13 cellular contexts compared by ENCODE assay signal in the genomic region with DNA sequence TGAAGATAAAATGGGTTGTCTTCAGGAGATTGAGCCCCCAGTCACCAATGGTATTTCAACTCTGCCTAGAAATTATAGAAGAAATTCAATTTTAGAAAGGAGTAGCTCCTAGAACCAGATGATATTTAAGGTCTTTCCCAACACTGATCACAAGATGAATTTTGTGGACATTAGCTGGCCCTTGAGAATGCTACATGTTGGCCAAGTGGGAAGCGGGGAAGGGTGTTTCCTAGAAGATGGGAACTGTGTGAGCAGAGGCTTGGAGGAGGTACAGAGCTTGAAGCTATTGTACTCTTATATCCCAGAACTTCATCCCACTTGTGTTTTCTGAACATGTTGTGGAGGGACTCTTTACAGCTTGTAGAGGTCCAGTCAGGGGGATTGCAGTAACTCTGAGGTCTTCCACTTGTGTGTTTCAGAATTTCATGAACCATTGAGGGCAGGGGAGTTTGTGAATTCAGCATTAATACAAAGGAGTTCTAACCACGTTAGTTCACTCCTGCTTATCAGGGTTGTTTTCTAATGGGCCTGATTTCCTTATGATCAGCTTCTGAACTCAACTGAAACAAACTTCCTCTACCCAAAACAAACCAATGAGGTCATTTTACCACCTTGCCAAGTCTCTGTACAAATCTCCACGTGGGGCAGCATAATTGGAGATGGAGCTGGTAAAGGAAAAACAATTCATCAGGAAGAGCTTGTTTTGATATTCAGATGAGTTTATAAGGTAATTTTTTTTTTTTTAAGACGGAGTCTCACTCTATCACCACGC.
A peak's percentile ranks its signal among the peaks of the same experiment; 100 is the strongest.
DNase-seq lines count a peak whose midpoint lies in the region; ATAC-seq and TF ChIP-seq lines count a peak whose summit lies in the region.
"Had no signal": no experiment of that assay in that cellular context is flagged by ENCODE, and none has a peak within 500 bp of the region (broad histone marks: within the 10 kb centered on the region; RNA-seq: fewer than 3 reads in every experiment).

No MANE protein-coding gene starts in this region.

- H2AK5ac ChIP-seq in IMR-90 (ENCODE audit: low read depth, low read length), result peak overlapping the region; percentile 47; the same call in 1 of the 2 replicates

- H3K4me2 ChIP-seq in IMR-90 (ENCODE audit: low read depth, low read length), result peak overlapping the region; percentile 29; the same call in 1 of the 2 replicates
- H3K4me2 ChIP-seq in OCI-LY7 (ENCODE audit: low read length), result no peak overlapping the region

- TF ChIP-seq CTCF in IMR-90 (conservative IDR thresholded peaks at IDR 0.05; ENCODE audit: low read depth, low read length) (no peak), breast epithelium (IDR thresholded peaks at IDR 0.05) (no peak), OCI-LY7 (conservative IDR thresholded peaks at IDR 0.05; ENCODE audit: low read length) (no peak)

- peak overlapping the region; percentile 49; the same call in 1 of the 2 replicates for H3K14ac ChIP-seq in IMR-90 (replicated peaks; ENCODE audit: low read depth, low read length)

- H3K9me3 ChIP-seq in IMR-90 (ENCODE audit: control insufficient read depth, insufficient read depth, low read length) (no peaks in the 10 kb centered on the region), breast epithelium (no peaks in the 10 kb centered on the region), OCI-LY7 (ENCODE audit: low read length) (no peaks in the 10 kb centered on the region)

- H4K8ac ChIP-seq in IMR-90 (ENCODE audit: low read depth in 2 of 2, low read length in 2 of 2), result peak overlapping the region in 1 of 2 experiments; percentile 33; a peak in 1 of 4 replicates

- CTCF ChIA-PET in IMR-90 (lab: Yijun Ruan, JAX) (interaction anchor here (1.0 kb wide), 1 partner anchor 134 kb away, joined by 4 read pairs; no protein-coding TSS in a partner anchor), OCI-LY7 (lab: Charles Lee; ENCODE audit: unreplicated experiment) (no interaction called here)

- peaks cover 14% of the 10 kb centered on the region for H3K9me1 ChIP-seq in IMR-90 (ENCODE audit: insufficient read depth, low read length)

- 0 out of 2 replicates have a peak overlapping the region, but pooled peaks have one; percentile 0 for H3K23ac ChIP-seq in IMR-90 (ENCODE audit: low read depth, low read length)

- no peaks in the 10 kb centered on the region for H3K36me3 ChIP-seq in IMR-90 (ENCODE audit: control insufficient read depth, insufficient read depth, low read length)
- no peaks in the 10 kb centered on the region for H3K36me3 ChIP-seq in breast epithelium
- no peaks in the 10 kb centered on the region for H3K36me3 ChIP-seq in OCI-LY7 (ENCODE audit: insufficient read depth, low read length)

- peak overlapping the region; percentile 3; the same call in 1 of the 2 replicates for H2BK20ac ChIP-seq in IMR-90 (ENCODE audit: low read depth, low read length)

- peak overlapping the region; percentile 39; the same call in 1 of the 2 replicates for H4K91ac ChIP-seq in IMR-90 (ENCODE audit: insufficient read depth, low read depth, low read length)

- H3K9me2 ChIP-seq in OCI-LY7 (ENCODE audit: insufficient read depth, low read length), result no peaks in the 10 kb centered on the region

- dilution Hi-C loops in IMR-90 (cut with HindIII; ENCODE audit: low sequenced_read_pairs, unreplicated experiment), result no loop called here

- H2AK9ac ChIP-seq in IMR-90 (replicated peaks; ENCODE audit: low read depth, low read length, poor library complexity), result no peak overlapping the region

- WGBS in IMR-90 (ENCODE audit: extremely low coverage in 2 of 2, insufficient read length in 1 of 2), 2 experiments, result no CpG with 5 or more reads among the region's 5 CpGs

- in situ Hi-C loops in IMR-90 (cut with MboI; ENCODE audit: low sequenced_read_pairs), result loop anchor here (10.0 kb wide), 1 partner anchor 155 kb away; a partner anchor contains a TSS

- intact Hi-C loops in IMR-90 (cut with micrococcal nuclease), result loop anchor here (10.0 kb wide), 1 partner anchor 105 kb away; no protein-coding TSS in a partner anchor
- intact Hi-C loops in breast epithelium (cut with DNase I; ENCODE audit: low total_unique reads), result no loop called here
- intact Hi-C loops in OCI-LY7 (cut with micrococcal nuclease; ENCODE audit: unreplicated experiment), result no loop called here

- peak overlapping the region; percentile 34 for H3K4ac ChIP-seq in IMR-90 (ENCODE audit: low read depth, low read length)

- H3K18ac ChIP-seq in IMR-90 (ENCODE audit: low read depth, low read length), result peak overlapping the region; percentile 71; the same call in 1 of the 2 replicates

- H3K79me1 ChIP-seq in IMR-90 (ENCODE audit: low read depth in 1 of 2, low read length in 2 of 2), result 0 out of 4 replicates have a peak, but pooled peaks cover 0 to 3% of the 10 kb centered on the region in 2 experiments

- peak; percentile 59 for DNase-seq in IMR-90
- DNase-seq in breast epithelium (ENCODE audit: low spot score in 2 of 2), result no peak
- peak; percentile 91 for DNase-seq in kidney tubule cell (ENCODE audit: low spot score)
- peak; percentile 56 for DNase-seq in stromal cell of bone marrow (ENCODE audit: low read depth)
- no peak for DNase-seq in islet precursor cell
- DNase-seq in OCI-LY7 (ENCODE audit: low spot score), result no peak
- no peak for DNase-seq in activated CD4-positive, alpha-beta T cell treated with anti-CD3 and anti-CD28 coated beads, Interleukin-2, amount 50 U/mL, for 4 hours
- DNase-seq: activated CD4-positive, alpha-beta T cell treated with anti-CD3 and anti-CD28 coated beads for 48 hours; DMS79; head of caudate nucleus; HFFc6; NCI-H187 treated with DMSO at 0.1 percent for 48 hours had no signal

- no peak overlapping the region for H3K27ac ChIP-seq in IMR-90 (ENCODE audit: insufficient read depth, low read length)
- H3K27ac ChIP-seq in breast epithelium, result peak overlapping the region; percentile 26 to 70
- H3K27ac ChIP-seq in OCI-LY7 (ENCODE audit: low read depth, low read length, poor library complexity, severe bottlenecking), result no peak overlapping the region

- H3K56ac ChIP-seq in IMR-90 (ENCODE audit: extremely low read depth, insufficient read depth, low read length), result no peak overlapping the region

- H3K4me3 ChIP-seq in IMR-90 (ENCODE audit: insufficient read depth, low read depth, low read length) (no peak overlapping the region), breast epithelium (no peak overlapping the region), OCI-LY7 (ENCODE audit: low read depth, low read length, poor library complexity, severe bottlenecking) (no peak overlapping the region)
- H3K4me3 ChIP-seq: lung had no signal

- H2AFZ ChIP-seq in IMR-90 (replicated peaks; ENCODE audit: low read length, poor library complexity) (no peak overlapping the region), OCI-LY7 (ENCODE audit: low read length) (no peak overlapping the region)

- no peak for TF ChIP-seq POLR2A in IMR-90 (IDR thresholded peaks at IDR 0.05; ENCODE audit: low read depth, low read length)
- no peak for TF ChIP-seq POLR2A in breast epithelium (IDR thresholded peaks at IDR 0.05)

- H4K20me1 ChIP-seq in IMR-90 (ENCODE audit: insufficient read depth, low read length) (no peaks in the 10 kb centered on the region), OCI-LY7 (ENCODE audit: insufficient read depth, low read length) (no peaks in the 10 kb centered on the region)

- H3K27me3 ChIP-seq in IMR-90 (ENCODE audit: control insufficient read depth, insufficient read depth, low read length) (no peaks in the 10 kb centered on the region), breast epithelium (no peaks in the 10 kb centered on the region)

- H4K5ac ChIP-seq in IMR-90 (ENCODE audit: low read depth, low read length), result peak overlapping the region; percentile 65; the same call in 1 of the 2 replicates

- POLR2A ChIA-PET in IMR-90 (lab: Charles Lee; ENCODE audit: unreplicated experiment) (interaction anchor here (0.6 to 0.8 kb wide), 2 partner anchors 155 to 629 kb away, joined by 3 to 7 read pairs; no protein-coding TSS in a partner anchor), OCI-LY7 (lab: Charles Lee) (no interaction called here)

- BruUV-seq in IMR-90 (replicated peaks; lab: Mats Ljungman, UMichigan) (no TSS peak), OCI-LY7 (replicated peaks; lab: Mats Ljungman, UMichigan) (no TSS peak)

- H3K4me1 ChIP-seq in IMR-90 (ENCODE audit: control insufficient read depth, insufficient read depth, low read length), result peaks cover 22% of the 10 kb centered on the region
- H3K4me1 ChIP-seq in breast epithelium, result no peaks in the 10 kb centered on the region
- H3K4me1 ChIP-seq in OCI-LY7 (ENCODE audit: insufficient read depth, low read length, poor library complexity, severe bottlenecking), result no peaks in the 10 kb centered on the region

- H3K9ac ChIP-seq in IMR-90 (ENCODE audit: low read depth, low read length), result no peak overlapping the region

- H2BK15ac ChIP-seq in IMR-90 (ENCODE audit: low read depth, low read length), result peak overlapping the region; percentile 82; the same call in 1 of the 3 replicates

- peak overlapping the region; percentile 53 for H2BK120ac ChIP-seq in IMR-90 (ENCODE audit: low read depth, low read length)

- peak; percentile 19; the same call in 1 of the 2 replicates for ATAC-seq in IMR-90 (ENCODE audit: low read depth)

- TF ChIP-seq RAD21 in IMR-90 (IDR thresholded peaks at IDR 0.05; ENCODE audit: low read length), result no peak

- peak overlapping the region; percentile 18 for H2BK5ac ChIP-seq in IMR-90 (ENCODE audit: low read depth, low read length, poor library complexity, severe bottlenecking)

- no peaks in the 10 kb centered on the region for H3K79me2 ChIP-seq in OCI-LY7 (ENCODE audit: insufficient read depth, low read depth, low read length)

TF ChIP-seq in IMR-90, 13 proteins besides CTCF, POLR2A, EP300 and RAD21:
- no peak for TF ChIP-seq RFX5 (IDR thresholded peaks at IDR 0.05; ENCODE audit: low read depth, low read length)
- no peak for TF ChIP-seq CHD1 (IDR thresholded peaks at IDR 0.05; ENCODE audit: low read depth, low read length)
- TF ChIP-seq, protein P1, sequence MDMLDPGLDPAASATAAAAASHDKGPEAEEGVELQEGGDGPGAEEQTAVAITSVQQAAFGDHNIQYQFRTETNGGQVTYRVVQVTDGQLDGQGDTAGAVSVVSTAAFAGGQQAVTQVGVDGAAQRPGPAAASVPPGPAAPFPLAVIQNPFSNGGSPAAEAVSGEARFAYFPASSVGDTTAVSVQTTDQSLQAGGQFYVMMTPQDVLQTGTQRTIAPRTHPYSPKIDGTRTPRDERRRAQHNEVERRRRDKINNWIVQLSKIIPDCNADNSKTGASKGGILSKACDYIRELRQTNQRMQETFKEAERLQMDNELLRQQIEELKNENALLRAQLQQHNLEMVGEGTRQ (IDR thresholded peaks at IDR 0.05; ENCODE audit: low read depth, low read length), result peak; percentile 26; the same call in 1 of the 2 replicates
- no peak for TF ChIP-seq MAZ (IDR thresholded peaks at IDR 0.05; ENCODE audit: borderline replicate concordance, low read depth, low read length)
TF ChIP-seq in IMR-90: peak in this region for 1.

Comparison
In these comparisons a context has a peak if more than half of its experiments do, and no peak if none do; other contexts are left out.
1. DNase-seq: peak in IMR-90 (single experiment), kidney tubule cell (single experiment) and stromal cell of bone marrow (single experiment); none in breast epithelium (0 of 2), islet precursor cell (single experiment), OCI-LY7 (single experiment) and activated CD4-positive, alpha-beta T cell treated with anti-CD3 and anti-CD28 coated beads, Interleukin-2, amount 50 U/mL, for 4 hours (0 of 2).
2. H3K27ac ChIP-seq: peak in breast epithelium (2 of 2); none in IMR-90 (single experiment) and OCI-LY7 (single experiment).